Comparison of ENCODE assay signal across 13 cellular contexts in genomic region chr16:70701036-70701435, GRCh38. TPM values are rescaled to one million over a fixed set of nuclear protein-coding genes. Genes with fewer than 3 reads are reported as not detected.
DNase-seq lines count a peak whose midpoint lies in the region; ATAC-seq, FAIRE-seq and TF ChIP-seq lines count a peak whose summit lies in the region.
"Had no signal": no experiment of that assay in that cellular context is flagged by ENCODE, and none has a peak within 500 bp of the region (broad histone marks: within the 10 kb centered on the region; RNA-seq: fewer than 3 reads in every experiment).

No MANE protein-coding gene starts in this region.

- TF ChIP-seq CTCF in IMR-90 (conservative IDR thresholded peaks at IDR 0.05; ENCODE audit: low read depth, low read length) (no peak), kidney (IDR thresholded peaks at IDR 0.05; ENCODE audit: borderline replicate concordance, extremely low read depth, insufficient read depth) (no peak)

- TF ChIP-seq RAD21 in IMR-90 (IDR thresholded peaks at IDR 0.05; ENCODE audit: low read length) = no peak

- no peaks in the 10 kb centered on the region for H4K20me1 ChIP-seq in IMR-90 (ENCODE audit: insufficient read depth, low read length)

- no peak overlapping the region for H3K56ac ChIP-seq in IMR-90 (ENCODE audit: extremely low read depth, insufficient read depth, low read length)

- H3K4ac ChIP-seq in IMR-90 (ENCODE audit: low read depth, low read length) = peak overlapping the region; percentile 97

- H3K36me3 ChIP-seq in IMR-90 (ENCODE audit: control insufficient read depth, insufficient read depth, low read length) (no peaks in the 10 kb centered on the region; the same call in 1 of the 2 replicates), kidney (ENCODE audit: control insufficient read depth in 1 of 2, insufficient read depth in 2 of 2, low read length in 2 of 2) (no peaks in the 10 kb centered on the region)

- no peak overlapping the region for H2AFZ ChIP-seq in IMR-90 (replicated peaks; ENCODE audit: low read length, poor library complexity)
- H2AFZ ChIP-seq: PC-9 had no signal

- no peak overlapping the region for H3K4me2 ChIP-seq in IMR-90 (ENCODE audit: low read depth, low read length)
- H3K4me2 ChIP-seq: PC-9 had no signal

- H3K9me1 ChIP-seq in IMR-90 (ENCODE audit: insufficient read depth, low read length) = peaks cover 45% of the 10 kb centered on the region

- peak overlapping the region; percentile 11 for H2BK20ac ChIP-seq in IMR-90 (ENCODE audit: low read depth, low read length)

- WGBS in IMR-90 (ENCODE audit: extremely low coverage in 2 of 2, insufficient read length in 1 of 2), 2 experiments = 100% methylated on average over 2 of the region's 3 CpGs; no CpG with 5 or more reads in 1 of the 2 experiments

- H3K27me3 ChIP-seq in IMR-90 (ENCODE audit: control insufficient read depth, insufficient read depth, low read length) = no peaks in the 10 kb centered on the region

- peak overlapping the region; percentile 57 for H3K14ac ChIP-seq in IMR-90 (replicated peaks; ENCODE audit: low read depth, low read length)

- H4K5ac ChIP-seq in IMR-90 (ENCODE audit: low read depth, low read length) = peak overlapping the region; percentile 22

- intact Hi-C loops in IMR-90 (cut with micrococcal nuclease) = no loop called here
- intact Hi-C loops in kidney (cut with DNase I) = no loop called here
- intact Hi-C loops in activated CD4-positive, alpha-beta memory T cell treated with anti-CD3 and anti-CD28 coated beads for 36 hours (cut with micrococcal nuclease) = no loop called here

- peaks cover 23% of the 10 kb centered on the region for H3K4me1 Mint-ChIP-seq in activated naive CD8-positive, alpha-beta T cell treated with anti-CD3 and anti-CD28 coated beads for 36 hours
- H3K4me1 Mint-ChIP-seq in stimulated activated naive B cell treated with anti-CD40 and anti-IgM and Interleukin-4, amounts not matched to agents 10 μg/mL and 1 μg/mL and 100 μg/mL, for 72 hours = peaks cover 9 to 14% of the 10 kb centered on the region in 2 donors
- no peaks in the 10 kb centered on the region for H3K4me1 Mint-ChIP-seq in activated CD4-positive, alpha-beta memory T cell treated with anti-CD3 and anti-CD28 coated beads for 36 hours (ENCODE audit: low read depth)

- FAIRE-seq in kidney (lab: Jason Lieb, UNC) = no peak

- peak overlapping the region; percentile 45 for H2BK5ac ChIP-seq in IMR-90 (ENCODE audit: low read depth, low read length, poor library complexity, severe bottlenecking)

- no peak overlapping the region; the same call in 2 of the 3 replicates for H2BK15ac ChIP-seq in IMR-90 (ENCODE audit: low read depth, low read length)

- in situ Hi-C loops in IMR-90 (cut with MboI; ENCODE audit: low sequenced_read_pairs) = no loop called here

- dilution Hi-C loops in IMR-90 (cut with HindIII; ENCODE audit: low sequenced_read_pairs, unreplicated experiment) = no loop called here

- H3K4me1 ChIP-seq in IMR-90 (ENCODE audit: control insufficient read depth, insufficient read depth, low read length) (peaks cover 52% of the 10 kb centered on the region), kidney (ENCODE audit: control insufficient read depth in 1 of 2, insufficient read depth in 1 of 2, low read depth in 1 of 2, low read length in 2 of 2) (peaks cover 29 to 44% of the 10 kb centered on the region in 2 donors)

- TF ChIP-seq POLR2A in IMR-90 (IDR thresholded peaks at IDR 0.05; ENCODE audit: low read depth, low read length) = no peak

- H2AK9ac ChIP-seq in IMR-90 (replicated peaks; ENCODE audit: low read depth, low read length, poor library complexity) = peak overlapping the region; percentile 46

- peak overlapping the region; percentile 100 for H2AK5ac ChIP-seq in IMR-90 (ENCODE audit: low read depth, low read length)

- H3K9me3 Mint-ChIP-seq in activated naive CD8-positive, alpha-beta T cell treated with anti-CD3 and anti-CD28 coated beads for 36 hours = no peaks in the 10 kb centered on the region
- H3K9me3 Mint-ChIP-seq in stimulated activated naive B cell treated with anti-CD40 and anti-IgM and Interleukin-4, amounts not matched to agents 10 μg/mL and 1 μg/mL and 100 μg/mL, for 72 hours = no peaks in the 10 kb centered on the region
- no peaks in the 10 kb centered on the region for H3K9me3 Mint-ChIP-seq in activated CD4-positive, alpha-beta memory T cell treated with anti-CD3 and anti-CD28 coated beads for 36 hours
- H3K9me3 Mint-ChIP-seq: IgD-negative memory B cell had no signal

- H3K4me3 Mint-ChIP-seq in activated naive CD8-positive, alpha-beta T cell treated with anti-CD3 and anti-CD28 coated beads for 36 hours = no peak overlapping the region
- no peak overlapping the region for H3K4me3 Mint-ChIP-seq in stimulated activated naive B cell treated with anti-CD40 and anti-IgM and Interleukin-4, amounts not matched to agents 10 μg/mL and 1 μg/mL and 100 μg/mL, for 72 hours
- H3K4me3 Mint-ChIP-seq in activated CD4-positive, alpha-beta memory T cell treated with anti-CD3 and anti-CD28 coated beads for 36 hours = no peak overlapping the region
- H3K4me3 Mint-ChIP-seq: IgD-negative memory B cell had no signal

- ATAC-seq in IMR-90 (ENCODE audit: low read depth) = no peak
- no peak for ATAC-seq in stimulated activated naive B cell treated with anti-CD40 and anti-IgM and Interleukin-4, amounts not matched to agents 10 μg/mL and 1 μg/mL and 100 μg/mL, for 72 hours (replicated peaks)

- CTCF ChIA-PET in IMR-90 (lab: Yijun Ruan, JAX) = no interaction called here
- CTCF ChIA-PET in activated CD4-positive, alpha-beta memory T cell treated with anti-CD3 and anti-CD28 coated beads for 36 hours (lab: Charles Lee) = interaction anchor here (0.7 kb wide), 1 partner anchor 70 kb away, joined by 3 read pairs; no protein-coding TSS in a partner anchor

- H3K27ac Mint-ChIP-seq in activated naive CD8-positive, alpha-beta T cell treated with anti-CD3 and anti-CD28 coated beads for 36 hours = peak overlapping the region; percentile 16
- H3K27ac Mint-ChIP-seq in stimulated activated naive B cell treated with anti-CD40 and anti-IgM and Interleukin-4, amounts not matched to agents 10 μg/mL and 1 μg/mL and 100 μg/mL, for 72 hours = peak overlapping the region; percentile 75
- no peak overlapping the region for H3K27ac Mint-ChIP-seq in activated CD4-positive, alpha-beta memory T cell treated with anti-CD3 and anti-CD28 coated beads for 36 hours

- no peaks in the 10 kb centered on the region for H3K9me3 ChIP-seq in IMR-90 (ENCODE audit: control insufficient read depth, insufficient read depth, low read length)
- no peaks in the 10 kb centered on the region for H3K9me3 ChIP-seq in kidney (ENCODE audit: control insufficient read depth in 1 of 2, low read length in 2 of 2)

- H3K4me3 ChIP-seq in IMR-90 (ENCODE audit: insufficient read depth, low read depth, low read length) (no peak overlapping the region), kidney (ENCODE audit: low read length in 2 of 2) (no peak overlapping the region)
- H3K4me3 ChIP-seq: PC-9 had no signal

- peaks cover 0 to 43% of the 10 kb centered on the region in 2 experiments; a peak in 2 of 4 replicates for H3K79me1 ChIP-seq in IMR-90 (ENCODE audit: low read depth in 1 of 2, low read length in 2 of 2)

- 0 out of 2 replicates have a peak overlapping the region, but pooled peaks have one; percentile 32 for H3K23ac ChIP-seq in IMR-90 (ENCODE audit: low read depth, low read length)

- DNase-seq in IMR-90 (no peak), kidney (no peak), inferior parietal cortex (ENCODE audit: extremely low spot score) (no peak), NAMALWA (ENCODE audit: low spot score) (no peak)
- DNase-seq in activated naive CD8-positive, alpha-beta T cell treated with anti-CD3 and anti-CD28 coated beads for 36 hours = no peak
- DNase-seq in stimulated activated naive B cell treated with anti-CD40 and anti-IgM and Interleukin-4, amounts not matched to agents 10 μg/mL and 1 μg/mL and 100 μg/mL, for 72 hours = no peak
- no peak for DNase-seq in activated CD4-positive, CD25-positive, alpha-beta regulatory T cell (lab: John Stamatoyannopoulos, UW)
- no peak for DNase-seq in activated CD4-positive, alpha-beta memory T cell treated with anti-CD3 and anti-CD28 coated beads for 36 hours
- DNase-seq: Calu3, H7, PC-9, T1000 had no signal

- no peaks in the 10 kb centered on the region for H3K27me3 Mint-ChIP-seq in activated naive CD8-positive, alpha-beta T cell treated with anti-CD3 and anti-CD28 coated beads for 36 hours
- H3K27me3 Mint-ChIP-seq in stimulated activated naive B cell treated with anti-CD40 and anti-IgM and Interleukin-4, amounts not matched to agents 10 μg/mL and 1 μg/mL and 100 μg/mL, for 72 hours = no peaks in the 10 kb centered on the region
- no peaks in the 10 kb centered on the region for H3K27me3 Mint-ChIP-seq in activated CD4-positive, alpha-beta memory T cell treated with anti-CD3 and anti-CD28 coated beads for 36 hours
- H3K27me3 Mint-ChIP-seq: IgD-negative memory B cell had no signal

- POLR2A ChIA-PET in IMR-90 (lab: Charles Lee; ENCODE audit: unreplicated experiment) = no interaction called here
- POLR2A ChIA-PET in activated CD4-positive, alpha-beta memory T cell treated with anti-CD3 and anti-CD28 coated beads for 36 hours (lab: Charles Lee) = no interaction called here

- peak overlapping the region; percentile 4 to 73; a peak in 2 of 4 replicates for H4K8ac ChIP-seq in IMR-90 (ENCODE audit: low read depth in 2 of 2, low read length in 2 of 2)

- H3K36me3 Mint-ChIP-seq in activated naive CD8-positive, alpha-beta T cell treated with anti-CD3 and anti-CD28 coated beads for 36 hours = peaks cover 1% of the 10 kb centered on the region
- peaks cover 32 to 43% of the 10 kb centered on the region in 2 donors for H3K36me3 Mint-ChIP-seq in stimulated activated naive B cell treated with anti-CD40 and anti-IgM and Interleukin-4, amounts not matched to agents 10 μg/mL and 1 μg/mL and 100 μg/mL, for 72 hours
- H3K36me3 Mint-ChIP-seq in activated CD4-positive, alpha-beta memory T cell treated with anti-CD3 and anti-CD28 coated beads for 36 hours = peaks cover 6% of the 10 kb centered on the region

- BruUV-seq in IMR-90 (replicated peaks; lab: Mats Ljungman, UMichigan) = no TSS peak

- peak overlapping the region; percentile 71; the same call in 1 of the 2 replicates for H3K18ac ChIP-seq in IMR-90 (ENCODE audit: low read depth, low read length)

- peak overlapping the region; percentile 80 for H3K27ac ChIP-seq in IMR-90 (ENCODE audit: insufficient read depth, low read length)
- peak overlapping the region; percentile 57 to 78 for H3K27ac ChIP-seq in kidney (ENCODE audit: low read depth in 2 of 2, low read length in 2 of 2)
- H3K27ac ChIP-seq: PC-9 had no signal

- no peak overlapping the region for H3K9ac ChIP-seq in IMR-90 (ENCODE audit: low read depth, low read length)
- peak overlapping the region in 1 of 2 donors; percentile 65 for H3K9ac ChIP-seq in kidney (ENCODE audit: low read length in 2 of 2)

- peak overlapping the region; percentile 99 for H2BK120ac ChIP-seq in IMR-90 (ENCODE audit: low read depth, low read length)

- peak overlapping the region; percentile 99 for H4K91ac ChIP-seq in IMR-90 (ENCODE audit: insufficient read depth, low read depth, low read length)

RNA-seq across cellular contexts. Expression of gene MTSS2, which starts 15.2 kb away (rescaled TPM):
- total RNA-seq in IMR-90 (2012; rRNA removed) = 8.9 and 9.1 TPM in 2 replicates
- 86.2 and 108 TPM in 2 replicates for polyA plus RNA-seq in IMR-90 (2012; rRNA removed)
- 69.9 and 88.4 TPM in 2 replicates for polyA plus RNA-seq in IMR-90 (2012; cell fraction: cytosol; rRNA removed)
- polyA plus RNA-seq in IMR-90 (2012; cell fraction: nucleus; rRNA removed; ENCODE audit: low replicate concordance) = 148 and 251 TPM in 2 replicates
- total RNA-seq in activated naive CD8-positive, alpha-beta T cell treated with anti-CD3 and anti-CD28 coated beads for 36 hours = 1 to 10 TPM; 6.9 to 9.2 TPM
- total RNA-seq in kidney = 33.0 TPM
- 19.2 TPM for polyA plus RNA-seq in kidney (ENCODE audit: insufficient read depth, low read depth, low replicate concordance)
- total RNA-seq in activated CD4-positive, alpha-beta memory T cell treated with anti-CD3 and anti-CD28 coated beads for 36 hours = 1 to 10 TPM in 1 of 2 experiments, under 1 TPM in 1; 0.29 to 1.1 TPM

RNA-seq across cellular contexts. Expression of gene IL34, which starts 54.7 kb away (rescaled TPM):
- total RNA-seq in IMR-90 (2012; rRNA removed) (1.1 and 1.3 TPM in 2 replicates), kidney (7.4 TPM)
- polyA plus RNA-seq in IMR-90 (2012; rRNA removed) (2.0 and 2.5 TPM in 2 replicates), kidney (ENCODE audit: insufficient read depth, low read depth, low replicate concordance) (5.9 TPM)
- 2.1 and 4.5 TPM in 2 replicates for polyA plus RNA-seq in IMR-90 (2012; cell fraction: cytosol; rRNA removed)
- polyA plus RNA-seq in IMR-90 (2012; cell fraction: nucleus; rRNA removed; ENCODE audit: low replicate concordance) = 2.3 and 2.9 TPM in 2 replicates
- under 1 TPM in 1 of 2 experiments, not detected in 1; 0.22 TPM for total RNA-seq in activated naive CD8-positive, alpha-beta T cell treated with anti-CD3 and anti-CD28 coated beads for 36 hours
- not detected for total RNA-seq in activated CD4-positive, alpha-beta memory T cell treated with anti-CD3 and anti-CD28 coated beads for 36 hours
- total RNA-seq: PC-9 had no signal
- polyA plus RNA-seq: IgD-negative memory B cell had no signal
